Comparison of ENCODE assay signal across 8 cellular contexts in the genomic region with DNA sequence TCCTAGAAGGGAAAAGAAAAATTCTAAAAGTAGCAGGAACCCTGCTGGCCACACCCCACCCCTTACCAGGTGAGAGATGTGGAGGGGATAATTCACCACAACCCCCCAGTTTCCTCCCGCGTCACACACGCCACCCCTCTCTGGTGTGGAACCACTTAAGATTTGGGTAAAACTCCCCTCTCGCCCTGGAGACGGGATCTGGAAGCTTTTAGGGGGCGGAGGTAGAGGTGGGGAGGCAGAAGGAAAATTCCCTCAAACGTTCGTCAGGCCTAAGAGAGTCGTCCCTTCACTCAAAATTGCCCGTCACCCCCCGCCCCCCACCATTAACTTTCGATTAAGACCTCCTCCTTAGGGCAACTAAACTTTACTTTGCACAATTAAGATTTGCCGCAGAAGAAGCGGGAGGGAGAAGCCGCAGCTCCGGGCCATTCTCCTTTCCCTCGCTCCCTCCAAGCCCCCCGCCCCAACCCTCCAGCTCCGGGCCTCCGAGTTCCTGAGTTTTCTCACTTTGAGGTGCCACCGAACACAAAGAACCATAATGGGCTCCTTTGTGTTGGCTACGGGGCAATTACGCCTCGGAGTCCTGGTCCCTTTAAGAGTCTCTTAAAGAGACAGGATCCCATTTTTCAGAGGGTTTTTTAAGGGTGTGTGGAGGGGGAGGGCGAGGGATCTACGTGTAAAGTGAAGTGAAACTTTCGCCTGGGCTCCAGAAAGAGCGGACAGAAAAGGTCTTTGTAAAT.
A peak's percentile ranks its signal among the peaks of the same experiment; 100 is the strongest.
DNase-seq lines count a peak whose midpoint lies in the region; ATAC-seq, FAIRE-seq and TF ChIP-seq lines count a peak whose summit lies in the region.

No MANE protein-coding gene starts in this region.

- H3K9me3 Mint-ChIP-seq in stimulated activated effector memory CD8-positive, alpha-beta T cell treated with anti-CD3 and anti-CD28 coated beads, Interleukin-12 subunit alpha, Interleukin-12 subunit beta, amount 100 ng/mL, for 72 hours = no peaks in the 10 kb centered on the region

- H3K27me3 ChIP-seq in HL-60 (ENCODE audit: insufficient read depth, poor library complexity, severe bottlenecking) = peaks cover 32% of the 10 kb centered on the region

- peak; percentile 61 for DNase-seq in D721Med (ENCODE audit: insufficient read length, low spot score)
- DNase-seq in HL-60 (ENCODE audit: low read depth in 1 of 2, low spot score in 1 of 2) = peak in 1 of 2 experiments; percentile 39
- DNase-seq in RCC 7860 (ENCODE audit: low spot score) = peak; percentile 22
- peak; percentile 70 for DNase-seq in choroid plexus epithelial cell (ENCODE audit: low read depth)
- peak; percentile 16 for DNase-seq in kidney glomerular epithelial cell (lab: John Stamatoyannopoulos, UW)
- DNase-seq in stimulated activated effector memory CD8-positive, alpha-beta T cell treated with anti-CD3 and anti-CD28 coated beads, Interleukin-12 subunit alpha, Interleukin-12 subunit beta, amount 100 ng/mL, for 72 hours (ENCODE audit: low spot score in 2 of 2) = peak in 1 of 2 donors; percentile 56
- no peak for DNase-seq in stimulated activated CD4-positive, alpha-beta T cell treated with anti-CD3 and anti-CD28 coated beads, Interleukin-4, amount 100 ng/mL, for 1 hour

- H3K27ac Mint-ChIP-seq in stimulated activated effector memory CD8-positive, alpha-beta T cell treated with anti-CD3 and anti-CD28 coated beads, Interleukin-12 subunit alpha, Interleukin-12 subunit beta, amount 100 ng/mL, for 72 hours = peak overlapping the region; percentile 92

- peak; percentile 46 for ATAC-seq in stimulated activated effector memory CD8-positive, alpha-beta T cell treated with anti-CD3 and anti-CD28 coated beads, Interleukin-12 subunit alpha, Interleukin-12 subunit beta, amount 100 ng/mL, for 72 hours
- no peak for ATAC-seq in HG03280 (IDR thresholded peaks at IDR 0.05; ENCODE audit: unreplicated experiment)

- TF ChIP-seq CTCF in D721Med (IDR thresholded peaks at IDR 0.05; ENCODE audit: insufficient read depth, missing control alignments) = no peak
- TF ChIP-seq CTCF in HL-60 (IDR thresholded peaks at IDR 0.05; ENCODE audit: insufficient read depth, low read length) = no peak
- TF ChIP-seq CTCF in choroid plexus epithelial cell (conservative IDR thresholded peaks at IDR 0.05; ENCODE audit: low read depth, low read length) = no peak

- H3K27ac ChIP-seq in HL-60 (replicated peaks) = 0 out of 2 replicates have a peak overlapping the region, but pooled peaks have one; percentile 15

- peak overlapping the region; percentile 58 for H3K4me3 ChIP-seq in HL-60 (replicated peaks; ENCODE audit: insufficient read depth, low read length)
- peak overlapping the region; percentile 66 for H3K4me3 ChIP-seq in choroid plexus epithelial cell (ENCODE audit: low read depth, low read length)

- H3K36me3 Mint-ChIP-seq in stimulated activated effector memory CD8-positive, alpha-beta T cell treated with anti-CD3 and anti-CD28 coated beads, Interleukin-12 subunit alpha, Interleukin-12 subunit beta, amount 100 ng/mL, for 72 hours = peaks cover 8% of the 10 kb centered on the region

- peaks cover 29% of the 10 kb centered on the region for H3K4me1 Mint-ChIP-seq in stimulated activated effector memory CD8-positive, alpha-beta T cell treated with anti-CD3 and anti-CD28 coated beads, Interleukin-12 subunit alpha, Interleukin-12 subunit beta, amount 100 ng/mL, for 72 hours

- H3K4me3 Mint-ChIP-seq in stimulated activated effector memory CD8-positive, alpha-beta T cell treated with anti-CD3 and anti-CD28 coated beads, Interleukin-12 subunit alpha, Interleukin-12 subunit beta, amount 100 ng/mL, for 72 hours = peak overlapping the region; percentile 88

- FAIRE-seq in D721Med (lab: Jason Lieb, UNC) = no peak
- peak; percentile 38 for FAIRE-seq in RCC 7860 (lab: Jason Lieb, UNC)
